ENCODE assay signal across 8 cellular contexts in the genomic region with DNA sequence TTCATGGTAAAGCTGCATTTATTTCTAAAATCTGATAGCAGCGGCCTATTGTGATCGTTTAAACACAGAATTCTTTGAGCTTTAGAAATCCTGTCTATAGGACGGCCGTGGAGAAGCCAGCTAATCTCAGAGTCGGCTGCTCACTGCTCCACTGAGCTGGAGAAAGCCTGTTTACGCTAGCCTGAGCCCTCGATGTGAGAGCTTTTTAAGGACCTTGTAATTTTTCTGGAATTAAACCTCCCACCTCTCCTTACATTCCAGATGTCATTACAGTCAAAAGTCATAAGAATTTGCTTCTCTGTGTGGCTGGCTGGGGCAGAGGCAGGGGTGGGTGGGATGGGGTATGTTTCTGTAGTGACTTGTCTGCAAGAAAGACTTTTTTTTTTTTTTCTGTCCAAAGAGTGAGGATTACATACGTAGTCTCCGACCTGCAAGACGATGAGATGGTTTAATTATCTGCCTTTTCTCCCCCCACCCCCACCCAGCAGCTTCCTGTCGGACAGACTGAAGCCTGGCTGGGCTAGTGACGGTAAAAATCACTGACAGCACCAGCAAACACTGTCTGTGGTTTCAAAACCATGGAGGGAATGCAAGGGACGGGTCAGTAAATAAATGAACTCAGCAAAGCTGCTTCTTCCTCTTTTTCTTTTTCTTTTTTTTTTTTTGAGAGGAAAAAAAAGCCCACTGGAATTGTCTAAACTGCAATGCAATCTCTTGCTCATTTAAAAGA. TPM values are rescaled to one million over a fixed set of nuclear protein-coding genes. Genes with fewer than 3 reads are reported as not detected.
DNase-seq lines count a peak whose midpoint lies in the region; ATAC-seq and TF ChIP-seq lines count a peak whose summit lies in the region.

No MANE protein-coding gene starts in this region.

- H3K4me3 ChIP-seq in BLaER1 treated with 17β-estradiol and CSF1 and Interleukin-3, amounts not matched to agents 10 nM and 100 nM = peak overlapping the region; percentile 35 to 67 (median 54); a peak in 15 of 20 replicates
- no peak overlapping the region for H3K4me3 ChIP-seq in mammary epithelial cell (replicated peaks in 1 of 3; ENCODE audit: insufficient read depth in 1 of 3, low read depth in 2 of 3, low read length in 3 of 3)
- H3K4me3 ChIP-seq in mesodermal cell (ENCODE audit: extremely low read depth, insufficient read depth, low read length, poor library complexity, severe bottlenecking) = no peak overlapping the region
- peak overlapping the region in 1 of 2 donors; percentile 7 for H3K4me3 ChIP-seq in vagina

- H3K9me3 ChIP-seq in BLaER1 treated with 17β-estradiol and CSF1 and Interleukin-3, amounts not matched to agents 10 nM and 100 nM (replicated peaks in 1 of 11) = no peaks in the 10 kb centered on the region
- H3K9me3 ChIP-seq in mammary epithelial cell (replicated peaks; ENCODE audit: insufficient read depth, low read length) = no peaks in the 10 kb centered on the region
- H3K9me3 ChIP-seq in mesodermal cell (ENCODE audit: control insufficient read depth, low read length) = no peaks in the 10 kb centered on the region
- H3K9me3 ChIP-seq in vagina = no peaks in the 10 kb centered on the region

- no TSS peak for BruUV-seq in mammary epithelial cell (replicated peaks; lab: Mats Ljungman, UMichigan)

- H2AFZ ChIP-seq in mammary epithelial cell (ENCODE audit: low read depth, low read length) = peak overlapping the region; percentile 51

- no peak for TF ChIP-seq CTCF in mammary epithelial cell (conservative IDR thresholded peaks at IDR 0.05 in 1 of 2, IDR thresholded peaks at IDR 0.05 in 1 of 2; ENCODE audit: extremely low read depth in 1 of 2, insufficient read depth in 1 of 2, low read depth in 1 of 2, low read length in 2 of 2)
- TF ChIP-seq CTCF in vagina (IDR thresholded peaks at IDR 0.05) = no peak

- H3K36me3 ChIP-seq in BLaER1 treated with 17β-estradiol and CSF1 and Interleukin-3, amounts not matched to agents 10 nM and 100 nM = peaks cover 0 to 4% (median 0%) of the 10 kb centered on the region in 11 experiments; a peak in 2 of 22 replicates
- H3K36me3 ChIP-seq in mammary epithelial cell (ENCODE audit: insufficient read depth, low read length) (no peaks in the 10 kb centered on the region), mesodermal cell (ENCODE audit: control insufficient read depth, insufficient read depth, low read length) (peaks cover 9% of the 10 kb centered on the region), vagina (no peaks in the 10 kb centered on the region)

- no peak for TF ChIP-seq POLR2A in vagina (IDR thresholded peaks at IDR 0.05)

- peaks cover 78 to 87% (median 84%) of the 10 kb centered on the region in 10 experiments for H3K4me1 ChIP-seq in BLaER1 treated with 17β-estradiol and CSF1 and Interleukin-3, amounts not matched to agents 10 nM and 100 nM
- H3K4me1 ChIP-seq in mammary epithelial cell (ENCODE audit: insufficient read depth, low read length) (peaks cover 36% of the 10 kb centered on the region), mesodermal cell (ENCODE audit: control insufficient read depth, insufficient read depth, low read length, poor library complexity, severe bottlenecking) (peaks cover 68% of the 10 kb centered on the region), vagina (peaks cover 70% of the 10 kb centered on the region)

- whole genome bisulfite sequencing in mammary epithelial cell (ENCODE audit: low coverage, missing lambda C conversion rate) = 15% methylated on average over 8 of the region's 13 CpGs
- WGBS in mesodermal cell (ENCODE audit: insufficient coverage in 2 of 2), 2 experiments = 38 to 54% methylated on average over 7 of the region's 13 CpGs

- no peaks in the 10 kb centered on the region for H3K79me2 ChIP-seq in mammary epithelial cell (ENCODE audit: insufficient read depth, low read length)

- peak overlapping the region; percentile 90 to 99 (median 97) for H3K4me2 ChIP-seq in BLaER1 treated with 17β-estradiol and CSF1 and Interleukin-3, amounts not matched to agents 10 nM and 100 nM
- peak overlapping the region; percentile 79 for H3K4me2 ChIP-seq in mammary epithelial cell (ENCODE audit: insufficient read depth, low read depth, low read length)

- CTCF ChIA-PET in mammary epithelial cell (lab: Charles Lee; ENCODE audit: low non-redundant PET) = interaction anchor here (0.5 kb wide), 1 partner anchor 242 kb away, joined by 5 read pairs; a partner anchor contains a TSS

- ATAC-seq in HG02885 (IDR thresholded peaks at IDR 0.05; ENCODE audit: poor library complexity, unreplicated experiment) = no peak
- ATAC-seq in GM21825 (IDR thresholded peaks at IDR 0.05; ENCODE audit: unreplicated experiment) = no peak

- peak; percentile 85 for DNase-seq in M059J (ENCODE audit: low read depth)
- DNase-seq in mammary epithelial cell = peak; percentile 38
- no peak for DNase-seq in vagina (ENCODE audit: extremely low spot score in 2 of 2)
- DNase-seq in activated CD4-positive, alpha-beta T cell treated with anti-CD3 and anti-CD28 coated beads, Interleukin-2, amount 50 U/mL, for 48 hours = no peak

- peaks cover 0 to 6% (median 0%) of the 10 kb centered on the region in 11 experiments; a peak in 1 of 22 replicates for H4K20me1 ChIP-seq in BLaER1 treated with 17β-estradiol and CSF1 and Interleukin-3, amounts not matched to agents 10 nM and 100 nM
- H4K20me1 ChIP-seq in mammary epithelial cell (ENCODE audit: insufficient read depth, low read length) = no peaks in the 10 kb centered on the region

- no peaks in the 10 kb centered on the region for H3K27me3 ChIP-seq in BLaER1 treated with 17β-estradiol and CSF1 and Interleukin-3, amounts not matched to agents 10 nM and 100 nM
- no peaks in the 10 kb centered on the region for H3K27me3 ChIP-seq in mammary epithelial cell (ENCODE audit: insufficient read depth, low read length)
- H3K27me3 ChIP-seq in vagina = no peaks in the 10 kb centered on the region

- peak overlapping the region; percentile 48 to 87 (median 82) for H3K27ac ChIP-seq in BLaER1 treated with 17β-estradiol and CSF1 and Interleukin-3, amounts not matched to agents 10 nM and 100 nM
- no peak overlapping the region for H3K27ac ChIP-seq in mammary epithelial cell (ENCODE audit: insufficient read depth, low read depth, low read length)
- peak overlapping the region; percentile 92 for H3K27ac ChIP-seq in mesodermal cell (ENCODE audit: low read depth, low read length, severe bottlenecking)
- H3K27ac ChIP-seq in vagina = peak overlapping the region; percentile 71

- peak overlapping the region; percentile 69 to 80 (median 75); a peak in 21 of 22 replicates for H3K9ac ChIP-seq in BLaER1 treated with 17β-estradiol and CSF1 and Interleukin-3, amounts not matched to agents 10 nM and 100 nM
- H3K9ac ChIP-seq in mammary epithelial cell (ENCODE audit: insufficient read depth, low read length) = no peak overlapping the region

- dilution Hi-C loops in mammary epithelial cell (cut with HindIII; ENCODE audit: low sequenced_read_pairs) = no loop called here

- in situ Hi-C loops in mammary epithelial cell (cut with MboI; ENCODE audit: low sequenced_read_pairs in 2 of 2) = loop anchor here in 1 of 2 donors (5.0 kb wide), 1 partner anchor 36 kb away; a partner anchor contains a TSS

- intact Hi-C loops in mammary epithelial cell (cut with micrococcal nuclease) = loop anchor here (2.0 kb wide), 1 partner anchor 29 kb away; no protein-coding TSS in a partner anchor
- intact Hi-C loops in vagina (cut with DNase I) = no loop called here

RNA-seq across cellular contexts. Expression of a gene that starts 31.8 kb away (rescaled TPM):
- total RNA-seq in M059J (2014; rRNA removed; shearing (Covaris generic)) = 28.8 and 58.1 TPM in 2 replicates
- total RNA-seq in mammary epithelial cell (10 to 100 TPM; 36.8 to 87.0 TPM), vagina (126 TPM)
- 61.1 TPM for polyA plus RNA-seq in mammary epithelial cell
- 82.4 TPM for polyA minus RNA-seq in mammary epithelial cell
- 138 TPM for polyA plus RNA-seq in mesodermal cell (2013, experiment 1 of 2)
- polyA plus RNA-seq in mesodermal cell (2013, experiment 2 of 2) = 118 TPM

RNA-seq across cellular contexts. Expression of a gene that starts 38.1 kb away (rescaled TPM):
- total RNA-seq in M059J (2014; rRNA removed; shearing (Covaris generic)) = 9.1 and 11.9 TPM in 2 replicates
- total RNA-seq in mammary epithelial cell (1 to 10 TPM; 2.3 to 8.7 TPM), vagina (7.4 TPM)
- 7.8 TPM for polyA plus RNA-seq in mammary epithelial cell
- polyA minus RNA-seq in mammary epithelial cell = 0.83 TPM
- polyA plus RNA-seq in mesodermal cell (2013, experiment 1 of 2) = 28.2 TPM
- 29.8 TPM for polyA plus RNA-seq in mesodermal cell (2013, experiment 2 of 2)

RNA-seq across cellular contexts. Expression of a gene that starts 38.4 kb away (rescaled TPM):
- total RNA-seq in M059J (2014; rRNA removed; shearing (Covaris generic)) = 0.98 and 4.5 TPM in 2 replicates
- total RNA-seq in mammary epithelial cell = 10 to 100 TPM in 1 of 2 donors, under 1 TPM in 1; 0.83 to 10.9 TPM
- 10.2 TPM for polyA plus RNA-seq in mammary epithelial cell
- 8.5 TPM for polyA minus RNA-seq in mammary epithelial cell
- 6.2 TPM for polyA plus RNA-seq in mesodermal cell (2013, experiment 1 of 2)
- 4.7 TPM for polyA plus RNA-seq in mesodermal cell (2013, experiment 2 of 2)
- total RNA-seq in vagina = 6.4 TPM

Comparison
In these comparisons a context has a peak if more than half of its experiments do, and no peak if none do; other contexts are left out.
1. H3K4me3 ChIP-seq: peak in BLaER1 treated with 17β-estradiol and CSF1 and Interleukin-3, amounts not matched to agents 10 nM and 100 nM (10 of 10); none in mammary epithelial cell (0 of 3) and mesodermal cell (single experiment).
2. DNase-seq: peak in M059J (single experiment) and mammary epithelial cell (single experiment); none in vagina (0 of 2) and activated CD4-positive, alpha-beta T cell treated with anti-CD3 and anti-CD28 coated beads, Interleukin-2, amount 50 U/mL, for 48 hours (0 of 2).